In genomic region chr5:36876965-36877666, GRCh38 we compare ENCODE assay signal across 8 cellular contexts. TPM values are rescaled to one million over a fixed set of nuclear protein-coding genes. Genes with fewer than 3 reads are reported as not detected.
DNase-seq lines count a peak whose midpoint lies in the region; ATAC-seq and TF ChIP-seq lines count a peak whose summit lies in the region.

No MANE protein-coding gene starts in this region.

- H3K4me2 ChIP-seq in GM23248 (ENCODE audit: unreplicated experiment) (peak overlapping the region; percentile 98), SK-N-SH (peak overlapping the region; percentile 75)

- 0 out of 2 replicates have a peak, but pooled peaks have one; percentile 7 for TF ChIP-seq CTCF in SK-N-SH (IDR thresholded peaks at IDR 0.05)
- TF ChIP-seq CTCF in adrenal gland (IDR thresholded peaks at IDR 0.05) = peak in 1 of 6 experiments; percentile 15
- TF ChIP-seq CTCF in right atrium auricular region (IDR thresholded peaks at IDR 0.05) = no peak
- no peak for TF ChIP-seq CTCF in psoas muscle (IDR thresholded peaks at IDR 0.05)
- peak in 1 of 4 experiments; percentile 7 for TF ChIP-seq CTCF in uterus (IDR thresholded peaks at IDR 0.05)

- CTCF ChIA-PET in SK-N-SH (lab: Yijun Ruan, JAX) = interaction anchor here (0.7 to 3.1 kb wide), 7 partner anchors 9 to 718 kb away, joined by 3 to 12 read pairs (median 4); no protein-coding TSS in a partner anchor

- intact Hi-C loops in adrenal gland (cut with DNase I) = loop anchor here (5.0 to 10.0 kb wide), 3 partner anchors 68 to 135 kb away; no protein-coding TSS in a partner anchor
- intact Hi-C loops in psoas muscle (cut with DNase I) = loop anchor here (5.0 to 10.0 kb wide), 3 partner anchors 65 to 632 kb away; partner anchors contain the start of gene NADK2 (in 1 of the 2)
- intact Hi-C loops in uterus (cut with DNase I; ENCODE audit: low total_unique reads) = no loop called here

- no peak for TF ChIP-seq EP300 in SK-N-SH (IDR thresholded peaks at IDR 0.05; ENCODE audit: borderline replicate concordance in 1 of 2, low read depth in 1 of 2, low read length in 1 of 2)

- in situ Hi-C loops in GM23248 (cut with MboI) = no loop called here

- peaks cover 1% of the 10 kb centered on the region; the same call in 1 of the 2 replicates for H3K36me3 ChIP-seq in GM23248 (ENCODE audit: low read depth)
- peaks cover 3 to 7% of the 10 kb centered on the region in 2 experiments for H3K36me3 ChIP-seq in SK-N-SH (replicated peaks in 1 of 2; ENCODE audit: control insufficient read depth in 1 of 2, insufficient read depth in 2 of 2, low read length in 1 of 2)
- no peaks in the 10 kb centered on the region for H3K36me3 ChIP-seq in adrenal gland (replicated peaks in 1 of 2)
- H3K36me3 ChIP-seq in right atrium auricular region = peaks cover 4% of the 10 kb centered on the region
- H3K36me3 ChIP-seq in psoas muscle (ENCODE audit: insufficient read depth in 1 of 2, low read depth in 1 of 2) = no peaks in the 10 kb centered on the region
- no peaks in the 10 kb centered on the region for H3K36me3 ChIP-seq in uterus

- 1 to 2% methylated on average over 51 to 57 of the region's 57 CpGs for WGBS in GM23248 (ENCODE audit: low coverage in 1 of 2, low lambda C conversion rate in 2 of 2, missing lambda C conversion rate in 2 of 2), 2 experiments
- under 1% methylated on average over 44 of the region's 57 CpGs for WGBS in SK-N-SH (ENCODE audit: low lambda C conversion rate)
- 0 to 1% (median 0%) methylated on average over 27 to 57 of the region's 57 CpGs for WGBS in adrenal gland, 4 donors
- 0 to 1% (median 0%) methylated on average over 51 to 57 of the region's 57 CpGs for WGBS in psoas muscle, 3 donors

- H3K27me3 ChIP-seq in GM23248 (replicated peaks; ENCODE audit: insufficient read depth) (no peaks in the 10 kb centered on the region), SK-N-SH (ENCODE audit: insufficient read depth) (no peaks in the 10 kb centered on the region), adrenal gland (no peaks in the 10 kb centered on the region), right atrium auricular region (no peaks in the 10 kb centered on the region), psoas muscle (ENCODE audit: insufficient read depth in 3 of 3, low read length in 2 of 3) (no peaks in the 10 kb centered on the region), uterus (no peaks in the 10 kb centered on the region)

- H3K9me2 ChIP-seq in GM23248 (ENCODE audit: insufficient read depth) = no peaks in the 10 kb centered on the region
- H3K9me2 ChIP-seq in SK-N-SH = no peaks in the 10 kb centered on the region

- peak; percentile 66 to 77 (median 72) for ATAC-seq in psoas muscle

- DNase-seq in D341Med (ENCODE audit: low spot score) (peak; percentile 68), GM23248 (peak; percentile 85), M059J (ENCODE audit: low read depth) (peak; percentile 68), SK-N-SH (peak; percentile 72), adrenal gland (peak; percentile 71 to 86 (median 75)), right atrium auricular region (ENCODE audit: low spot score) (peak; percentile 74), psoas muscle (peak; percentile 68 to 85), uterus (peak; percentile 52 to 57)

- H2AFZ ChIP-seq in GM23248 = peak overlapping the region; percentile 87
- peak overlapping the region; percentile 61 for H2AFZ ChIP-seq in SK-N-SH (ENCODE audit: low read depth)

- POLR2A ChIA-PET in SK-N-SH (lab: Yijun Ruan, JAX) = interaction anchor here (1.0 to 1.2 kb wide), 2 partner anchors 494 to 502 kb away, joined by 3 read pairs; partner anchors contain the start of genes NUP155 and WDR70

- peak overlapping the region; percentile 95 for H3K27ac ChIP-seq in GM23248
- peak overlapping the region; percentile 92 to 96 for H3K27ac ChIP-seq in SK-N-SH (ENCODE audit: low read depth in 2 of 2, low read length in 1 of 2)
- H3K27ac ChIP-seq in adrenal gland = peak overlapping the region; percentile 91 to 99 (median 97)
- peak overlapping the region; percentile 99 for H3K27ac ChIP-seq in right atrium auricular region
- H3K27ac ChIP-seq in psoas muscle = peak overlapping the region; percentile 96
- peak overlapping the region; percentile 96 to 97 for H3K27ac ChIP-seq in uterus

- H3K9ac ChIP-seq in GM23248 (peak overlapping the region; percentile 98), SK-N-SH (peak overlapping the region; percentile 96)

- peaks cover 53% of the 10 kb centered on the region for H3K4me1 ChIP-seq in GM23248 (ENCODE audit: insufficient read depth)
- H3K4me1 ChIP-seq in SK-N-SH (ENCODE audit: control insufficient read depth in 1 of 2, insufficient read depth in 2 of 2, low read depth in 1 of 2, low read length in 1 of 2) = peaks cover 15 to 17% of the 10 kb centered on the region in 2 experiments; a peak in 2 of 4 replicates
- peaks cover 24 to 57% of the 10 kb centered on the region in 2 donors for H3K4me1 ChIP-seq in adrenal gland (replicated peaks in 1 of 2)
- H3K4me1 ChIP-seq in right atrium auricular region = peaks cover 0 to 56% of the 10 kb centered on the region in 2 donors
- H3K4me1 ChIP-seq in psoas muscle = peaks cover 50% of the 10 kb centered on the region
- peaks cover 7 to 21% of the 10 kb centered on the region in 2 donors for H3K4me1 ChIP-seq in uterus

- TF ChIP-seq POLR2A in adrenal gland (IDR thresholded peaks at IDR 0.05) (peak; percentile 52), uterus (IDR thresholded peaks at IDR 0.05) (no peak)

- H3K4me3 ChIP-seq in GM23248 (peak overlapping the region; percentile 87), SK-N-SH (ENCODE audit: low read depth in 2 of 2, low read length in 1 of 2) (peak overlapping the region; percentile 89 to 92), adrenal gland (peak overlapping the region; percentile 58 to 81 (median 62)), right atrium auricular region (peak overlapping the region; percentile 69 to 98), psoas muscle (peak overlapping the region; percentile 86), uterus (peak overlapping the region; percentile 92 to 96)

- H3K79me2 ChIP-seq in GM23248 (ENCODE audit: insufficient read depth) = peaks cover 96% of the 10 kb centered on the region
- peaks cover 92% of the 10 kb centered on the region for H3K79me2 ChIP-seq in SK-N-SH (ENCODE audit: insufficient read depth)

- H3K9me3 ChIP-seq in GM23248 (ENCODE audit: low read depth) = no peaks in the 10 kb centered on the region
- no peaks in the 10 kb centered on the region for H3K9me3 ChIP-seq in SK-N-SH
- no peaks in the 10 kb centered on the region for H3K9me3 ChIP-seq in adrenal gland (replicated peaks in 1 of 3)
- no peaks in the 10 kb centered on the region for H3K9me3 ChIP-seq in right atrium auricular region
- no peaks in the 10 kb centered on the region for H3K9me3 ChIP-seq in psoas muscle
- no peaks in the 10 kb centered on the region for H3K9me3 ChIP-seq in uterus

- H4K20me1 ChIP-seq in GM23248 (ENCODE audit: insufficient read depth) = peaks cover 5% of the 10 kb centered on the region; the same call in 1 of the 2 replicates
- peaks cover 78% of the 10 kb centered on the region for H4K20me1 ChIP-seq in SK-N-SH (ENCODE audit: insufficient read depth)

- TF ChIP-seq RAD21 in SK-N-SH (IDR thresholded peaks at IDR 0.05; ENCODE audit: low read length) = no peak

- peaks cover 27% of the 10 kb centered on the region for H3F3A ChIP-seq in GM23248 (ENCODE audit: insufficient read depth)
- H3F3A ChIP-seq in SK-N-SH (replicated peaks; ENCODE audit: insufficient read depth) = peaks cover 20% of the 10 kb centered on the region

TF ChIP-seq in SK-N-SH, 30 proteins besides CTCF, POLR2A, EP300 and RAD21:
- TF ChIP-seq USF1 (IDR thresholded peaks at IDR 0.05; ENCODE audit: borderline replicate concordance, low read depth) (peak; percentile 29; the same call in 1 of the 2 replicates), FOSL2 (IDR thresholded peaks at IDR 0.05; ENCODE audit: borderline replicate concordance, low read depth) (no peak), RFX5 (IDR thresholded peaks at IDR 0.05; ENCODE audit: low read length) (no peak), YY1 (IDR thresholded peaks at IDR 0.05; ENCODE audit: low read depth) (peak; percentile 67), MXI1 (IDR thresholded peaks at IDR 0.05; ENCODE audit: low read depth, low read length) (peak; percentile 8; the same call in 1 of the 2 replicates), FOXM1 (IDR thresholded peaks at IDR 0.05; ENCODE audit: low read depth) (no peak), TAF1 (IDR thresholded peaks at IDR 0.05; ENCODE audit: borderline replicate concordance, low read depth, low read length) (0 out of 2 replicates have a peak, but pooled peaks have one; percentile 31), GABPA (IDR thresholded peaks at IDR 0.05; ENCODE audit: low read depth) (peak; percentile 58; the same call in 1 of the 2 replicates), ELF1 (IDR thresholded peaks at IDR 0.05) (peak; percentile 26; the same call in 1 of the 2 replicates)

RNA-seq across cellular contexts. Expression of gene NIPBL, which starts 0.5 kb away (rescaled TPM):
- 12.5 and 16.9 TPM in 2 replicates for total RNA-seq in GM23248 (2014; rRNA removed; shearing (Covaris generic))
- polyA plus RNA-seq in GM23248 (2016; fragmentation: Nextera tagmentation; extraction: Ambion mirVana) (15.1 and 15.7 TPM in 2 replicates), SK-N-SH (2012; rRNA removed) (5.2 and 8.3 TPM in 2 replicates), adrenal gland (10 to 100 TPM; 15.7 to 27.1 (median 18.7) TPM), psoas muscle (10 to 100 TPM; 12.5 to 17.1 (median 14.6) TPM)
- total RNA-seq in M059J (2014; rRNA removed; shearing (Covaris generic)) = 12.0 and 13.3 TPM in 2 replicates
- 6.2 and 6.3 TPM in 2 replicates for polyA plus RNA-seq in SK-N-SH (2012; cell fraction: cytosol; rRNA removed)
- polyA plus RNA-seq in SK-N-SH (2012; cell fraction: nucleus; rRNA removed) = 6.9 and 14.1 TPM in 2 replicates
- total RNA-seq in adrenal gland (10 to 100 TPM; 23.5 to 54.5 (median 45.3) TPM), right atrium auricular region (10 to 100 TPM; 32.3 to 43.1 TPM), psoas muscle (10 to 100 TPM; 38.1 to 51.4 (median 43.7) TPM), uterus (100 to 1,000 TPM in 1 of 4 donors, 10 to 100 TPM in 3; 49.7 to 108 (median 72.4) TPM)

Comparison
In these comparisons a context has a peak if more than half of its experiments do, and no peak if none do; other contexts are left out.
1. Peak in every context shown above with its lines: DNase-seq, ATAC-seq, H3K4me3 ChIP-seq and H3K27ac ChIP-seq.
2. POLR2A ChIP-seq: peak in adrenal gland (2 of 2); none in uterus (0 of 2).